8 cellular contexts compared by ENCODE assay signal in genomic region chr18:50287441-50288347, GRCh38. TPM values are rescaled to one million over a fixed set of nuclear protein-coding genes. Genes with fewer than 3 reads are reported as not detected.
DNase-seq lines count a peak whose midpoint lies in the region; ATAC-seq and TF ChIP-seq lines count a peak whose summit lies in the region.

Gene CXXC1, minus strand, starts transcription at chr18:50287692. Its CDS starts 103 bp downstream, at chr18:50287589.

- under 1% methylated on average over 76 of the region's 76 CpGs for WGBS in hepatocyte (ENCODE audit: low lambda C conversion rate, missing lambda C conversion rate)

- peaks cover 12% of the 10 kb centered on the region for H3K79me2 ChIP-seq in hepatocyte

- H3K4me3 ChIP-seq in hepatocyte, result peak within 1 kb of the TSS; percentile 40

- no peaks in the 10 kb centered on the region for H4K20me1 ChIP-seq in hepatocyte (ENCODE audit: insufficient read depth, poor library complexity, severe bottlenecking)

- no peaks in the 10 kb centered on the region for H3K4me1 ChIP-seq in hepatocyte (ENCODE audit: insufficient read depth)

- H3K9me3 ChIP-seq in hepatocyte (ENCODE audit: low read depth), result no peaks in the 10 kb centered on the region

- DNase-seq in NCI-H2081 (lab: John Stamatoyannopoulos, UW) (peak; percentile 96 to 97), T1000 (lab: John Stamatoyannopoulos, UW) (peak; percentile 94), astrocyte of the hippocampus (ENCODE audit: low read depth, low spot score) (peak; percentile 100), hepatocyte (ENCODE audit: low spot score) (peak; percentile 100), retina (peak; percentile 97)

- TF ChIP-seq CTCF in 22Rv1 (IDR thresholded peaks at IDR 0.05) (peak; percentile 61), hepatocyte (IDR thresholded peaks at IDR 0.05; ENCODE audit: poor library complexity) (peak; percentile 50)

- no peaks in the 10 kb centered on the region for H3K27me3 ChIP-seq in hepatocyte

- peak within 1 kb of the TSS; percentile 80 for H2AFZ ChIP-seq in hepatocyte

- no peaks in the 10 kb centered on the region for H3K9me2 ChIP-seq in hepatocyte (replicated peaks; ENCODE audit: insufficient read depth)

- H3K27ac ChIP-seq in 22Rv1 (peak within 1 kb of the TSS; percentile 83), hepatocyte (peak within 1 kb of the TSS; percentile 72)

- no peaks in the 10 kb centered on the region for H3K36me3 ChIP-seq in hepatocyte (replicated peaks; ENCODE audit: insufficient read depth, low read depth)

- H3K4me2 ChIP-seq in hepatocyte, result peak within 1 kb of the TSS; percentile 97

- ATAC-seq in GM18511 (IDR thresholded peaks at IDR 0.05; ENCODE audit: unreplicated experiment) (peak; percentile 92), HG03039 (IDR thresholded peaks at IDR 0.05; ENCODE audit: unreplicated experiment) (peak; percentile 87)

RNA-seq across cellular contexts. Expression of gene CXXC1, which starts in this region (rescaled TPM):
- total RNA-seq in hepatocyte, result 33.3 and 52.7 TPM in 2 replicates
- polyA plus RNA-seq in hepatocyte, result 68.3 and 89.3 TPM in 2 replicates

Comparison
In these comparisons a context has a peak if more than half of its experiments do, and no peak if none do; other contexts are left out.
1. Peak in every context shown above with its lines: DNase-seq, ATAC-seq, H3K4me3 ChIP-seq and H3K27ac ChIP-seq.